ENCODE assay signal across 8 cellular contexts in genomic region chr9:91131433-91131839, GRCh38.
DNase-seq lines count a peak whose midpoint lies in the region; TF ChIP-seq lines count a peak whose summit lies in the region.

No MANE protein-coding gene starts in this region.

- no peak overlapping the region for H4K12ac ChIP-seq in trophoblast cell (ENCODE audit: low read depth, low read length)

- H3K4ac ChIP-seq in trophoblast cell (ENCODE audit: low read depth, low read length), result no peak overlapping the region

- H3K9me3 ChIP-seq in trophoblast cell (ENCODE audit: insufficient read depth, low read depth, low read length), result no peaks in the 10 kb centered on the region
- no peaks in the 10 kb centered on the region for H3K9me3 ChIP-seq in MM.1S (replicated peaks; ENCODE audit: insufficient read depth, low read length)

- WGBS in trophoblast cell (ENCODE audit: extremely low coverage, insufficient coverage, insufficient read length), result no CpG with 5 or more reads among the region's 8 CpGs

- H2BK5ac ChIP-seq in trophoblast cell (ENCODE audit: low read depth, low read length, poor library complexity), result no peak overlapping the region

- DNase-seq in SIG-M5 treated with dmso at 0.1 percent for 504 hours (lab: John Stamatoyannopoulos, UW; ENCODE audit: unreplicated experiment) (peak; percentile 56), SIG-M5 (lab: John Stamatoyannopoulos, UW) (no peak), SK-MEL-5 (ENCODE audit: low read depth, low spot score) (peak; percentile 70), brain pericyte (ENCODE audit: low read depth, low spot score) (peak; percentile 92), trophoblast cell (peak in 1 of 2 donors; percentile 14), cerebellar cortex (ENCODE audit: low spot score) (no peak), NCI-H748 treated with DMSO at 0.1 percent for 48 hours (lab: John Stamatoyannopoulos, UW) (no peak), MM.1S (no peak)

- H3K4me3 ChIP-seq in trophoblast cell (ENCODE audit: low read depth, low read length), result no peak overlapping the region
- H3K4me3 ChIP-seq in MM.1S (ENCODE audit: low read length), result no peak overlapping the region

- H3K4me1 ChIP-seq in trophoblast cell (ENCODE audit: control insufficient read depth in 1 of 2, insufficient read depth in 2 of 2, low read length in 2 of 2) (peaks cover 3 to 5% of the 10 kb centered on the region in 2 experiments), MM.1S (ENCODE audit: low read length) (no peaks in the 10 kb centered on the region)

- peak overlapping the region; percentile 20 for H2BK12ac ChIP-seq in trophoblast cell (ENCODE audit: low read length)

- H3K9me2 ChIP-seq in MM.1S (replicated peaks; ENCODE audit: insufficient read depth, low read length), result no peaks in the 10 kb centered on the region

- H2AK5ac ChIP-seq in trophoblast cell (ENCODE audit: low read length), result no peak overlapping the region

- no peaks in the 10 kb centered on the region for H3K27me3 ChIP-seq in trophoblast cell (ENCODE audit: insufficient read depth, low read length)
- H3K27me3 ChIP-seq in MM.1S (replicated peaks; ENCODE audit: insufficient read depth, low read length), result no peaks in the 10 kb centered on the region

- H4K91ac ChIP-seq in trophoblast cell (ENCODE audit: low read depth, low read length), result no peak overlapping the region

- no peak overlapping the region for H3K23ac ChIP-seq in trophoblast cell (ENCODE audit: low read length)

- H3K79me1 ChIP-seq in trophoblast cell (ENCODE audit: low read length), result no peaks in the 10 kb centered on the region

- no peak for TF ChIP-seq CTCF in MM.1S (IDR thresholded peaks at IDR 0.05; ENCODE audit: low read length)

- H2AFZ ChIP-seq in trophoblast cell (ENCODE audit: insufficient read depth, low read length, poor library complexity) (no peak overlapping the region), MM.1S (ENCODE audit: low read length) (no peak overlapping the region)

- in situ Hi-C loops in SK-MEL-5 (cut with HindIII; ENCODE audit: low pct_unique_long_range_greater_than_20kb, low sequenced_read_pairs), result no loop called here

- no peak overlapping the region for H4K8ac ChIP-seq in trophoblast cell (ENCODE audit: low read depth, low read length)

- no peaks in the 10 kb centered on the region for H3K36me3 ChIP-seq in trophoblast cell (ENCODE audit: control insufficient read depth in 1 of 2, insufficient read depth in 2 of 2, low read length in 2 of 2)
- peaks cover 7% of the 10 kb centered on the region; the same call in 1 of the 2 replicates for H3K36me3 ChIP-seq in MM.1S (replicated peaks; ENCODE audit: insufficient read depth, low read length)

- H3K9ac ChIP-seq in trophoblast cell (ENCODE audit: low read length) (no peak overlapping the region), MM.1S (ENCODE audit: low read length) (no peak overlapping the region)

- H3K14ac ChIP-seq in trophoblast cell (ENCODE audit: low read length), result no peak overlapping the region

- H3K4me2 ChIP-seq in trophoblast cell (ENCODE audit: low read length), result no peak overlapping the region
- H3K4me2 ChIP-seq in MM.1S (ENCODE audit: low read depth, low read length), result no peak overlapping the region

- no peak overlapping the region for H2BK120ac ChIP-seq in trophoblast cell (ENCODE audit: insufficient read depth, low read length, poor library complexity)

- H3K79me2 ChIP-seq in trophoblast cell (ENCODE audit: control insufficient read depth, insufficient read depth, low read length, poor library complexity) (no peaks in the 10 kb centered on the region), MM.1S (ENCODE audit: low read length) (no peaks in the 10 kb centered on the region)

- no peak overlapping the region for H3K18ac ChIP-seq in trophoblast cell (ENCODE audit: low read length)

- no peaks in the 10 kb centered on the region for H4K20me1 ChIP-seq in MM.1S (ENCODE audit: insufficient read depth, low read length)

- no peaks in the 10 kb centered on the region for H3F3A ChIP-seq in MM.1S (ENCODE audit: insufficient read depth, low read length)

- H3K27ac ChIP-seq in trophoblast cell (ENCODE audit: low read depth, low read length) (no peak overlapping the region), MM.1S (ENCODE audit: low read length) (no peak overlapping the region)

Comparison
In these comparisons a context has a peak if more than half of its experiments do, and no peak if none do; other contexts are left out.
1. DNase-seq: peak in SIG-M5 treated with dmso at 0.1 percent for 504 hours (single experiment), SK-MEL-5 (single experiment) and brain pericyte (single experiment); none in SIG-M5 (single experiment), cerebellar cortex (single experiment), NCI-H748 treated with DMSO at 0.1 percent for 48 hours (single experiment) and MM.1S (single experiment).